ENCODE assay signal across 26 cellular contexts in genomic region chr3:188119846-188120245, GRCh38.
"Had no signal": no experiment of that assay in that cellular context is flagged by ENCODE, and none has a peak within 500 bp of the region (broad histone marks: within the 10 kb centered on the region; RNA-seq: fewer than 3 reads in every experiment).

No MANE protein-coding gene starts in this region.

- DNase-seq: dermis blood vessel endothelial cell; effector memory CD8-positive, alpha-beta T cell; gastrocnemius medialis; head of caudate nucleus; left ventricle myocardium superior; lower lobe of right lung; mucosa of descending colon; naive B cell; pancreas; right lobe of liver; small intestine; stimulated activated CD4-positive, alpha-beta T cell treated with anti-CD3 and anti-CD28 coated beads, Interleukin-15, amount 100 ng/mL, for 24 hours; stimulated activated CD4-positive, alpha-beta T cell treated with anti-CD3 and anti-CD28 coated beads, Interleukin-2, amount 100 ng/mL, for 48 hours; stimulated activated naive CD4-positive, alpha-beta T cell; stimulated activated naive CD8-positive, alpha-beta T cell treated with anti-CD3 and anti-CD28 coated beads, Interleukin-15, amount 100 ng/mL, for 72 hours; transverse colon; upper lobe of right lung; uterus had no signal

- H3K4me3 ChIP-seq: coronary artery, gastrocnemius medialis, hepatocyte, lower lobe of right lung, mucosa of descending colon, pancreas, right lobe of liver, suprapubic skin, transverse colon, upper lobe of right lung, uterus had no signal

- H3K9me3 Mint-ChIP-seq: effector memory CD8-positive, alpha-beta T cell; natural killer cell treated with Interleukin-12 subunit alpha and Interleukin-12 subunit beta and Interleukin-15 and Interleukin-18, amount 100 ng/mL, for 72 hours; neural crest cell; stimulated activated naive CD8-positive, alpha-beta T cell treated with anti-CD3 and anti-CD28 coated beads, Interleukin-15, amount 100 ng/mL, for 72 hours had no signal

- H3K79me2 ChIP-seq: hepatocyte had no signal

- H3K27me3 Mint-ChIP-seq: effector memory CD8-positive, alpha-beta T cell; natural killer cell treated with Interleukin-12 subunit alpha and Interleukin-12 subunit beta and Interleukin-15 and Interleukin-18, amount 100 ng/mL, for 72 hours; stimulated activated naive CD8-positive, alpha-beta T cell treated with anti-CD3 and anti-CD28 coated beads, Interleukin-15, amount 100 ng/mL, for 72 hours had no signal

- ATAC-seq: effector memory CD8-positive, alpha-beta T cell; gastrocnemius medialis; left ventricle myocardium superior; lower lobe of right lung; mucosa of descending colon; natural killer cell treated with Interleukin-12 subunit alpha and Interleukin-12 subunit beta and Interleukin-15 and Interleukin-18, amount 100 ng/mL, for 72 hours; pancreas; right lobe of liver; stimulated activated naive CD8-positive, alpha-beta T cell treated with anti-CD3 and anti-CD28 coated beads, Interleukin-15, amount 100 ng/mL, for 72 hours; upper lobe of right lung had no signal

- H3K4me3 Mint-ChIP-seq: effector memory CD8-positive, alpha-beta T cell; naive B cell; natural killer cell treated with Interleukin-12 subunit alpha and Interleukin-12 subunit beta and Interleukin-15 and Interleukin-18, amount 100 ng/mL, for 72 hours; neural crest cell; stimulated activated naive CD8-positive, alpha-beta T cell treated with anti-CD3 and anti-CD28 coated beads, Interleukin-15, amount 100 ng/mL, for 72 hours had no signal

- H2AFZ ChIP-seq: hepatocyte had no signal

- H3K4me1 ChIP-seq: lower lobe of right lung, pancreas, suprapubic skin, upper lobe of right lung, uterus had no signal

- FAIRE-seq: endometrium, islet of Langerhans, pancreas, small intestine had no signal

- H3K36me3 ChIP-seq: gastrocnemius medialis, lower lobe of right lung, neutrophil, pancreas, right lobe of liver, suprapubic skin, transverse colon, upper lobe of right lung, uterus had no signal

- H3K9me3 ChIP-seq: gastrocnemius medialis, lower lobe of right lung, neutrophil, pancreas, right lobe of liver, suprapubic skin, transverse colon, upper lobe of right lung, uterus had no signal

- H3K27ac Mint-ChIP-seq: effector memory CD8-positive, alpha-beta T cell; natural killer cell treated with Interleukin-12 subunit alpha and Interleukin-12 subunit beta and Interleukin-15 and Interleukin-18, amount 100 ng/mL, for 72 hours; stimulated activated naive CD8-positive, alpha-beta T cell treated with anti-CD3 and anti-CD28 coated beads, Interleukin-15, amount 100 ng/mL, for 72 hours had no signal

- H3K4me2 ChIP-seq: hepatocyte had no signal

- H3K27me3 ChIP-seq: gastrocnemius medialis, hepatocyte, neutrophil, pancreas, right lobe of liver, suprapubic skin, transverse colon, upper lobe of right lung, uterus had no signal

- H3K27ac ChIP-seq: coronary artery, gastrocnemius medialis, hepatocyte, lower lobe of right lung, neutrophil, pancreas, right lobe of liver, suprapubic skin, transverse colon, upper lobe of right lung, uterus had no signal

- H3K36me3 Mint-ChIP-seq: naive B cell; natural killer cell treated with Interleukin-12 subunit alpha and Interleukin-12 subunit beta and Interleukin-15 and Interleukin-18, amount 100 ng/mL, for 72 hours had no signal
